In the genomic region with DNA sequence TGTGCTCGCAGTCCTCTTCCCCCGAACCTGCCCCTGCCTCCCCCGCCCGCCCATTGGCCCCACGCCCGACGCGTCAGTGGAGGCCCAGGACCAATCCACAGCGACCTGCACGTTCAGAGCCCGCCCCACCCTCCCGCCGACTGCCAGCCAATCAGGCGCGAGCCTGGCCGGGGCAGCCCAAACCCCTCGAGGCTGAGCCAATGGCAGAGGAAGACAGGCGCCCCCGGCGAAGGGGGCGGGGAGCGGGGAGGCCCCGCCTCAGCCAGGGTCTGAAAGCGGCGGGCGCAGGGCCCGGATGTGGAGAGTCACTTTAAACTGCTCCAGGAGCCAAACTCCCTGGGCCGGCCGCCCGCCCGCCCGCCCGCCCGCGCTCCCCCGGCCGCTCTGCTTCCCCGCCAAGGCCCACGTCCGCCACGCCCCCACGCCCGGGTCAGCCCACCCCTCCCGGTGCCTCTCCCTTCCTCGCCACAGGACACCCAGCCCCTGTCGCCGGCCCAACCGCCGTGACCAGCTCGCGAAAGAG, we compare ENCODE assay signal across 8 cellular contexts. TPM values are rescaled to one million over a fixed set of nuclear protein-coding genes. Genes with fewer than 3 reads are reported as not detected.
DNase-seq lines count a peak whose midpoint lies in the region; ATAC-seq and TF ChIP-seq lines count a peak whose summit lies in the region.

No MANE protein-coding gene starts in this region.

- WGBS in suprapubic skin, result 0% methylated on average over 3 of the region's 51 CpGs

- peaks cover 30% of the 10 kb centered on the region for H3K4me1 Mint-ChIP-seq in activated naive CD4-positive, alpha-beta T cell treated with anti-CD3 and anti-CD28 coated beads, Interleukin-2, amount 50 U/mL, for 24 hours

- peak overlapping the region; percentile 96 for H3K4me3 ChIP-seq in SK-N-MC
- H3K4me3 ChIP-seq in suprapubic skin, result peak overlapping the region; percentile 94

- no peaks in the 10 kb centered on the region for H3K9me3 ChIP-seq in SK-N-MC (ENCODE audit: low read depth, low read length)
- H3K9me3 ChIP-seq in suprapubic skin, result peaks cover 4% of the 10 kb centered on the region

- ATAC-seq in HG02610 (IDR thresholded peaks at IDR 0.05; ENCODE audit: unreplicated experiment), result peak; percentile 83

- H3K9ac ChIP-seq in SK-N-MC (ENCODE audit: insufficient read length), result peak overlapping the region; percentile 84

- no peaks in the 10 kb centered on the region for H3K27me3 Mint-ChIP-seq in activated naive CD4-positive, alpha-beta T cell treated with anti-CD3 and anti-CD28 coated beads, Interleukin-2, amount 50 U/mL, for 24 hours

- H3K4me1 ChIP-seq in suprapubic skin, result peaks cover 21% of the 10 kb centered on the region

- DNase-seq in GM04503 (ENCODE audit: low read depth), result peak; percentile 90
- DNase-seq in NCI-H1048 (lab: John Stamatoyannopoulos, UW), result peak; percentile 90
- peak; percentile 89 for DNase-seq in SK-N-MC (ENCODE audit: low read depth, low spot score)
- DNase-seq in glomerular visceral epithelial cell (ENCODE audit: extremely low spot score), result peak; percentile 100
- peak; percentile 99 for DNase-seq in occipital lobe (lab: John Stamatoyannopoulos, UW)
- DNase-seq in suprapubic skin (ENCODE audit: low spot score in 2 of 2), result peak; percentile 100

- H3K4me3 Mint-ChIP-seq in activated naive CD4-positive, alpha-beta T cell treated with anti-CD3 and anti-CD28 coated beads, Interleukin-2, amount 50 U/mL, for 24 hours, result peak overlapping the region; percentile 87

- H3K27ac Mint-ChIP-seq in activated naive CD4-positive, alpha-beta T cell treated with anti-CD3 and anti-CD28 coated beads, Interleukin-2, amount 50 U/mL, for 24 hours, result no peak overlapping the region

- no peak for TF ChIP-seq EP300 in suprapubic skin (IDR thresholded peaks at IDR 0.05)

- peaks cover 1% of the 10 kb centered on the region for H3K36me3 Mint-ChIP-seq in activated naive CD4-positive, alpha-beta T cell treated with anti-CD3 and anti-CD28 coated beads, Interleukin-2, amount 50 U/mL, for 24 hours

- no peaks in the 10 kb centered on the region for H3K27me3 ChIP-seq in suprapubic skin

- no peaks in the 10 kb centered on the region for H3K9me3 Mint-ChIP-seq in activated naive CD4-positive, alpha-beta T cell treated with anti-CD3 and anti-CD28 coated beads, Interleukin-2, amount 50 U/mL, for 24 hours

- H3K36me3 ChIP-seq in SK-N-MC (ENCODE audit: insufficient read depth, low read length), result peaks cover 4% of the 10 kb centered on the region; the same call in 1 of the 2 replicates
- H3K36me3 ChIP-seq in suprapubic skin, result no peaks in the 10 kb centered on the region

- 0 out of 2 replicates have a peak overlapping the region, but pooled peaks have one; percentile 60 for H3K27ac ChIP-seq in SK-N-MC
- H3K27ac ChIP-seq in suprapubic skin, result peak overlapping the region; percentile 95

- no peak for TF ChIP-seq CTCF in suprapubic skin (IDR thresholded peaks at IDR 0.05)

- TF ChIP-seq POLR2A in suprapubic skin (IDR thresholded peaks at IDR 0.05), result no peak

RNA-seq across cellular contexts. Expression of a gene that starts 0.5 kb away (rescaled TPM):
- total RNA-seq in occipital lobe (5.9 TPM), suprapubic skin (10 to 100 TPM; 14.7 to 19.9 (median 18.2) TPM)

Comparison
In these comparisons a context has a peak if more than half of its experiments do, and no peak if none do; other contexts are left out.
1. Peak in every context shown above with its lines: DNase-seq, ATAC-seq, H3K4me3 ChIP-seq and H3K27ac ChIP-seq.